11 cellular contexts compared by ENCODE assay signal in the genomic region with DNA sequence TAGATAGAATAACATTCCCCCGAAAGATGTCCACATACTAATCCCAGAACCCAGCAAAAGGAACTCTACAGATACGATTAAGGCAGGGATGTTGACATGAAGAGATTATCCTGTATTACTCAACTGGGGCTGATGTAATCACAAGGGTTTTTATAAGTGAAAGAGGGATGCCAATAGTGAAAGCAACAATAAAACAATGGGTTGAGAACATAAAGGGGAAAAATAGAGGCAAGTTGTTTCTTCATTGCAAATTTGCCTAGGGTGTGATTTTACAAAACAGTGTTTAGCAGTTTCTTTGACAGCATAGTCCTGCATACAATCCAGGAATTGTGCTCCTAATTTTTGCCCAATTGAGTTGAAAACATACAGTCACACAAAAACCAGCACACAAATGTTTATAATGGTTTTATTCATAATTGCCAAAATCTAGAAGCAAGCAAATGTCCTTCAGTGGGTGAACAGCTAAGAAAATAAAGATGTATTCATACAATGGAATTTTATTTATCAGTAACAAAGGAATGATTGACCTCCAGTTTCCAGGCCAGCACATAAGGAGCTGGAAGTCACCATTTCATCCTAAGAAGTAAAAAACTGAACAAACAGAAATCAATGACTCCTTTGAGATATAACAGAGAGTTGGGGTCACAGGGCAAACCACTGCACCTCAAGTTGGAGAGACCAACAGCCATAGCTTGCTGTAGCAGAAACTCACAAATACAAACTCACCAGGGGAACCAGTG.
DNase-seq lines count a peak whose midpoint lies in the region; ATAC-seq, FAIRE-seq and TF ChIP-seq lines count a peak whose summit lies in the region.
"Had no signal": no experiment of that assay in that cellular context is flagged by ENCODE, and none has a peak within 500 bp of the region (broad histone marks: within the 10 kb centered on the region; RNA-seq: fewer than 3 reads in every experiment).

No MANE protein-coding gene starts in this region.

- intact Hi-C loops in PC-3 (cut with micrococcal nuclease): no loop called here
- intact Hi-C loops in PC-9 (cut with micrococcal nuclease; ENCODE audit: unreplicated experiment): no loop called here
- intact Hi-C loops in pancreas (cut with DNase I): no loop called here

- H3K36me3 ChIP-seq in PC-3 (ENCODE audit: low read depth, low read length) (no peaks in the 10 kb centered on the region), PC-9 (ENCODE audit: low read depth) (no peaks in the 10 kb centered on the region), pancreas (no peaks in the 10 kb centered on the region)

- no peak overlapping the region for H3K4me2 ChIP-seq in PC-3 (ENCODE audit: low read length)
- no peak overlapping the region for H3K4me2 ChIP-seq in PC-9

- ATAC-seq in PC-3 (no peak), HG02642 (IDR thresholded peaks at IDR 0.05; ENCODE audit: poor library complexity, unreplicated experiment) (no peak), pancreas (no peak)

- H3K4me1 ChIP-seq in PC-3 (ENCODE audit: insufficient read depth, low read length): no peaks in the 10 kb centered on the region
- H3K4me1 ChIP-seq in PC-9 (replicated peaks; ENCODE audit: insufficient read depth): no peaks in the 10 kb centered on the region
- no peaks in the 10 kb centered on the region for H3K4me1 ChIP-seq in pancreas

- H3K27ac ChIP-seq in PC-3 (ENCODE audit: low read length): no peak overlapping the region
- no peak overlapping the region for H3K27ac ChIP-seq in PC-9
- H3K27ac ChIP-seq in pancreas: no peak overlapping the region

- H3K9ac ChIP-seq in PC-3 (ENCODE audit: low read length): no peak overlapping the region

- FAIRE-seq in pancreas (lab: Jason Lieb, UNC): no peak

- H3F3A ChIP-seq in PC-3 (ENCODE audit: low read length, unreplicated experiment) (no peaks in the 10 kb centered on the region), PC-9 (ENCODE audit: insufficient read depth, low read depth) (no peaks in the 10 kb centered on the region)

- H3K9me3 ChIP-seq in PC-3 (ENCODE audit: low read length): no peaks in the 10 kb centered on the region
- H3K9me3 ChIP-seq in PC-9 (ENCODE audit: insufficient read depth, low read depth): no peaks in the 10 kb centered on the region
- H3K9me3 ChIP-seq in pancreas: no peaks in the 10 kb centered on the region

- H2AFZ ChIP-seq in PC-3 (ENCODE audit: low read length): no peak overlapping the region
- no peak overlapping the region for H2AFZ ChIP-seq in PC-9

- no peaks in the 10 kb centered on the region for H3K27me3 ChIP-seq in PC-3 (ENCODE audit: low read length)
- H3K27me3 ChIP-seq in PC-9 (ENCODE audit: insufficient read depth, low read depth): no peaks in the 10 kb centered on the region
- H3K27me3 ChIP-seq in pancreas: no peaks in the 10 kb centered on the region

- no peak for TF ChIP-seq CTCF in PC-3 (conservative IDR thresholded peaks at IDR 0.05; ENCODE audit: low read depth, low read length)
- no peak for TF ChIP-seq CTCF in retinal pigment epithelial cell (conservative IDR thresholded peaks at IDR 0.05; ENCODE audit: low read depth, low read length)
- no peak for TF ChIP-seq CTCF in PC-9 (conservative IDR thresholded peaks at IDR 0.05)
- TF ChIP-seq CTCF in pancreas (IDR thresholded peaks at IDR 0.05): no peak

- H3K9me2 ChIP-seq in PC-3 (replicated peaks; ENCODE audit: low read length): no peaks in the 10 kb centered on the region
- H3K9me2 ChIP-seq in PC-9 (ENCODE audit: insufficient read depth): no peaks in the 10 kb centered on the region

- H4K20me1 ChIP-seq in PC-3 (ENCODE audit: low read length) (no peaks in the 10 kb centered on the region), PC-9 (ENCODE audit: insufficient read depth) (no peaks in the 10 kb centered on the region)

- DNase-seq in GM04504 (ENCODE audit: low read depth) (peak; percentile 19), PC-3 (peak; percentile 11), fibroblast of the conjunctiva (ENCODE audit: low read depth) (peak; percentile 67), retinal pigment epithelial cell (ENCODE audit: low read depth) (peak; percentile 44), PC-9 (no peak), pancreas (no peak)
- DNase-seq: activated naive CD8-positive, alpha-beta T cell treated with anti-CD3 and anti-CD28 coated beads, Interleukin-2, amount 10 ng/mL, durations not matched to agents 7 days and 5 days; GF-D8; hypothalamus; occipital lobe had no signal

- H3K79me2 ChIP-seq in PC-3 (ENCODE audit: low read length) (no peaks in the 10 kb centered on the region), PC-9 (ENCODE audit: low read depth) (no peaks in the 10 kb centered on the region)

- WGBS in pancreas, 2 donors: 80 to 86% methylated on average over 2 of the region's 2 CpGs

- POLR2A ChIA-PET in PC-3 (lab: Charles Lee; ENCODE audit: unreplicated experiment): no interaction called here
- POLR2A ChIA-PET in PC-9 (lab: Charles Lee; ENCODE audit: unreplicated experiment): no interaction called here

- H3K4me3 ChIP-seq in PC-3 (ENCODE audit: low read length) (no peak overlapping the region), retinal pigment epithelial cell (ENCODE audit: low read length) (no peak overlapping the region), PC-9 (no peak overlapping the region), pancreas (no peak overlapping the region)

- BruUV-seq in PC-3 (replicated peaks; lab: Mats Ljungman, UMichigan) (no TSS peak), PC-9 (replicated peaks; lab: Mats Ljungman, UMichigan) (no TSS peak)

- CTCF ChIA-PET in PC-3 (lab: Charles Lee): no interaction called here
- CTCF ChIA-PET in PC-9 (lab: Charles Lee): no interaction called here

Comparison
In these comparisons a context has a peak if more than half of its experiments do, and no peak if none do; other contexts are left out.
1. DNase-seq: peak in GM04504 (single experiment), PC-3 (single experiment), fibroblast of the conjunctiva (single experiment) and retinal pigment epithelial cell (single experiment); none in PC-9 (0 of 2) and pancreas (0 of 6).